8 cellular contexts compared by ENCODE assay signal in the genomic region with DNA sequence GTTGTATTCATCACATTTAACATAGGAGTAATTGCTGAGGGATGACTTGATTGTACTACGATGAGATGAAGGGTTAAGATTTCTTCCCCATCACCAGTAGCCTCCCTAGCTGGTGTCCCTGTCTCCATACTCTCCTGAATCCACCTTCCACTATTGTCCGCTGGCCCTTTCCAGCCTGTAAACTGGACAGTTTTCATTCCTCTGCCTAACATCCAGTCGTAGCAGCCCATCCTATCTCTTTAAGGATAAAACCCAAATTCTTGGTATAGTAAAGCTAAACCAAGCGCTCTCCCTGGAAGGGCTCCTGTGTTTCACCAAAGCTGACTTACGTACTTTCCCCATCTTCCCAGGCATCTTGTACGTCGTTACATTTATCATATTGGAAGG. TPM values are rescaled to one million over a fixed set of nuclear protein-coding genes. Genes with fewer than 3 reads are reported as not detected.
DNase-seq lines count a peak whose midpoint lies in the region; ATAC-seq and TF ChIP-seq lines count a peak whose summit lies in the region.

No MANE protein-coding gene starts in this region.

- no peaks in the 10 kb centered on the region for H3K36me3 ChIP-seq in parathyroid adenoma (ENCODE audit: control insufficient read depth, insufficient read depth, low read length)

- intact Hi-C loops in activated CD4-positive, alpha-beta memory T cell treated with anti-CD3 and anti-CD28 coated beads for 36 hours (cut with micrococcal nuclease): loop anchor here (5.0 kb wide), 1 partner anchor 1579 kb away; a partner anchor contains a TSS

- no peaks in the 10 kb centered on the region for H3K79me2 ChIP-seq in parathyroid adenoma

- no peaks in the 10 kb centered on the region for H3K27me3 ChIP-seq in parathyroid adenoma (ENCODE audit: control insufficient read depth, insufficient read depth, low read length)

- H3K27ac ChIP-seq in parathyroid adenoma: peak overlapping the region; percentile 99

- no peak overlapping the region for H2AFZ ChIP-seq in parathyroid adenoma

- peak overlapping the region; percentile 93 for H3K4me3 ChIP-seq in parathyroid adenoma (ENCODE audit: low read depth, low read length)

- H3K9me3 Mint-ChIP-seq in activated CD4-positive, alpha-beta memory T cell treated with anti-CD3 and anti-CD28 coated beads for 36 hours: no peaks in the 10 kb centered on the region

- no peaks in the 10 kb centered on the region for H3K9me3 ChIP-seq in parathyroid adenoma (ENCODE audit: control insufficient read depth, low read length)

- POLR2A ChIA-PET in activated CD4-positive, alpha-beta memory T cell treated with anti-CD3 and anti-CD28 coated beads for 36 hours (lab: Charles Lee): interaction anchor here (0.8 to 8.5 kb wide), 11 partner anchors 8 to 375 kb away, joined by 3 to 219 read pairs (median 6); a partner anchor contains a TSS

- no peak for ATAC-seq in GM18498 (IDR thresholded peaks at IDR 0.05; ENCODE audit: unreplicated experiment)

- CTCF ChIA-PET in activated CD4-positive, alpha-beta memory T cell treated with anti-CD3 and anti-CD28 coated beads for 36 hours (lab: Charles Lee): interaction anchor here (0.6 to 4.2 kb wide), 10 partner anchors 8 to 242 kb away, joined by 3 to 32 read pairs (median 5); a partner anchor contains a TSS

- peak overlapping the region; percentile 94 for H3K4me2 ChIP-seq in parathyroid adenoma (ENCODE audit: low read length)

- peak; percentile 46 for DNase-seq in NCI-H345 (lab: John Stamatoyannopoulos, UW)
- DNase-seq in NCI-H345 treated with DMSO at 0.1 percent for 48 hours (lab: John Stamatoyannopoulos, UW; ENCODE audit: unreplicated experiment): no peak
- DNase-seq in KBM-7: peak; percentile 57
- no peak for DNase-seq in activated CD4-positive, alpha-beta memory T cell treated with anti-CD3 and anti-CD28 coated beads for 36 hours
- peak; percentile 29 for DNase-seq in foreskin melanocyte
- no peak for DNase-seq in hippocampal formation (lab: John Stamatoyannopoulos, UW)

- no peak overlapping the region for H3K9ac ChIP-seq in parathyroid adenoma

- H3K4me3 Mint-ChIP-seq in activated CD4-positive, alpha-beta memory T cell treated with anti-CD3 and anti-CD28 coated beads for 36 hours: peak overlapping the region; percentile 94

- H3K27ac Mint-ChIP-seq in activated CD4-positive, alpha-beta memory T cell treated with anti-CD3 and anti-CD28 coated beads for 36 hours: peak overlapping the region; percentile 99

- H3K27me3 Mint-ChIP-seq in activated CD4-positive, alpha-beta memory T cell treated with anti-CD3 and anti-CD28 coated beads for 36 hours: no peaks in the 10 kb centered on the region

- peaks cover 44% of the 10 kb centered on the region for H3K36me3 Mint-ChIP-seq in activated CD4-positive, alpha-beta memory T cell treated with anti-CD3 and anti-CD28 coated beads for 36 hours

- H3K4me1 Mint-ChIP-seq in activated CD4-positive, alpha-beta memory T cell treated with anti-CD3 and anti-CD28 coated beads for 36 hours (ENCODE audit: low read depth): peaks cover 48% of the 10 kb centered on the region

- no peak for TF ChIP-seq CTCF in parathyroid adenoma (IDR thresholded peaks at IDR 0.05)

- H3K4me1 ChIP-seq in parathyroid adenoma: peaks cover 3% of the 10 kb centered on the region

- in situ Hi-C loops in KBM-7 (cut with MboI; ENCODE audit: low pct_unique_long_range_greater_than_20kb, low sequenced_read_pairs): no loop called here

RNA-seq across cellular contexts. Expression of a gene that starts 0.7 kb away (rescaled TPM):
- total RNA-seq in activated CD4-positive, alpha-beta memory T cell treated with anti-CD3 and anti-CD28 coated beads for 36 hours: 10 to 100 TPM; 23.4 to 27.8 TPM

RNA-seq across cellular contexts. Expression of a gene that starts 28.2 kb away (rescaled TPM):
- 100 to 1,000 TPM; 410 to 421 TPM for total RNA-seq in activated CD4-positive, alpha-beta memory T cell treated with anti-CD3 and anti-CD28 coated beads for 36 hours

Comparison
In these comparisons a context has a peak if more than half of its experiments do, and no peak if none do; other contexts are left out.
1. DNase-seq: peak in NCI-H345 (single experiment), KBM-7 (single experiment) and foreskin melanocyte (single experiment); none in NCI-H345 treated with DMSO at 0.1 percent for 48 hours (single experiment), activated CD4-positive, alpha-beta memory T cell treated with anti-CD3 and anti-CD28 coated beads for 36 hours (single experiment) and hippocampal formation (0 of 2).